15 cellular contexts compared by ENCODE assay signal in genomic region chr1:64043328-64043727, GRCh38.
DNase-seq lines count a peak whose midpoint lies in the region; ATAC-seq, FAIRE-seq and TF ChIP-seq lines count a peak whose summit lies in the region.
"Had no signal": no experiment of that assay in that cellular context is flagged by ENCODE, and none has a peak within 500 bp of the region (broad histone marks: within the 10 kb centered on the region; RNA-seq: fewer than 3 reads in every experiment).

No MANE protein-coding gene starts in this region.

- H3K27me3 ChIP-seq in HepG2 (ENCODE audit: control insufficient read depth in 1 of 2, insufficient read depth in 2 of 2, low read length in 2 of 2): no peaks in the 10 kb centered on the region
- H3K27me3 ChIP-seq in right lobe of liver: no peaks in the 10 kb centered on the region
- H3K27me3 ChIP-seq: SJSA1 had no signal

- H3K9ac ChIP-seq in HepG2 (ENCODE audit: insufficient read depth, low read depth, low read length): no peak overlapping the region

- FAIRE-seq in HepG2 (lab: Jason Lieb, UNC): no peak

- 15% methylated on average over 2 of the region's 2 CpGs for WGBS in HepG2 (ENCODE audit: low lambda C conversion rate)
- WGBS in right lobe of liver (ENCODE audit: insufficient coverage, low coverage, low lambda C conversion rate, missing lambda C conversion rate): 53% methylated on average over 2 of the region's 2 CpGs

- no peak for TF ChIP-seq CTCF in HepG2 (CRISPR knock-in tag; IDR thresholded peaks at IDR 0.05)
- TF ChIP-seq CTCF in right lobe of liver (IDR thresholded peaks at IDR 0.05): no peak
- no peak for TF ChIP-seq CTCF in fibroblast of pulmonary artery (IDR thresholded peaks at IDR 0.05; ENCODE audit: low read length, missing control alignments)
- no peak for TF ChIP-seq CTCF in RWPE1 (conservative IDR thresholded peaks at IDR 0.05; ENCODE audit: low read depth)

- no peaks in the 10 kb centered on the region for H4K20me1 ChIP-seq in HepG2 (ENCODE audit: insufficient read depth, low read length)

- H3K4me3 ChIP-seq in HepG2 (replicated peaks in 1 of 3; ENCODE audit: insufficient read depth in 1 of 3, low read depth in 2 of 3, low read length in 3 of 3): no peak overlapping the region
- no peak overlapping the region for H3K4me3 ChIP-seq in right lobe of liver
- H3K4me3 ChIP-seq in fibroblast of pulmonary artery (replicated peaks; ENCODE audit: low read depth, low read length): no peak overlapping the region
- H3K4me3 ChIP-seq: SJSA1, skin epidermis had no signal

- H2AFZ ChIP-seq in HepG2 (ENCODE audit: low read length): no peak overlapping the region

- ATAC-seq in HepG2: no peak
- ATAC-seq in right lobe of liver: no peak
- ATAC-seq in HG02852 (IDR thresholded peaks at IDR 0.05; ENCODE audit: unreplicated experiment): no peak
- no peak for ATAC-seq in GM21825 (IDR thresholded peaks at IDR 0.05; ENCODE audit: unreplicated experiment)
- ATAC-seq: activated CD8-positive, alpha-beta T cell treated with anti-CD3 and anti-CD28 coated beads, Interleukin-2, amount 10 ng/mL, durations not matched to agents 7 days and 5 days had no signal

- in situ Hi-C loops in HepG2 (cut with HindIII; ENCODE audit: extremely low pct_ligation_motif_present, low pct_unique_long_range_greater_than_20kb): no loop called here

- intact Hi-C loops in HepG2 (cut with micrococcal nuclease; ENCODE audit: unreplicated experiment): no loop called here
- intact Hi-C loops in right lobe of liver (cut with DNase I): no loop called here

- no TSS peak for BruUV-seq in HepG2 (replicated peaks; lab: Mats Ljungman, UMichigan)

- H3K4me2 ChIP-seq in HepG2 (ENCODE audit: low read depth, low read length): no peak overlapping the region

- H3K9me3 ChIP-seq in HepG2 (ENCODE audit: low read length) (no peaks in the 10 kb centered on the region), right lobe of liver (no peaks in the 10 kb centered on the region)
- H3K9me3 ChIP-seq: SJSA1 had no signal

- H3K27ac ChIP-seq in HepG2 (ENCODE audit: extremely low read length, insufficient read depth, low read length) (no peak overlapping the region), right lobe of liver (no peak overlapping the region), RWPE1 (no peak overlapping the region)
- H3K27ac ChIP-seq: SJSA1 had no signal

- no peak for TF ChIP-seq EP300 in HepG2 (IDR thresholded peaks at IDR 0.05; ENCODE audit: low read depth in 2 of 2, low read length in 2 of 2)
- TF ChIP-seq EP300 in HepG2 (CRISPR knock-in tag; IDR thresholded peaks at IDR 0.05; ENCODE audit: borderline replicate concordance): no peak

- DNase-seq in HepG2 (ENCODE audit: low spot score) (no peak), right lobe of liver (no peak), fibroblast of pulmonary artery (ENCODE audit: low read depth) (peak; percentile 46), renal cortical epithelial cell (ENCODE audit: low read depth) (peak; percentile 83), CD1c-positive myeloid dendritic cell (ENCODE audit: extremely low spot score) (no peak), RWPE1 (ENCODE audit: low spot score) (no peak)
- DNase-seq: activated CD8-positive, alpha-beta T cell treated with anti-CD3 and anti-CD28 coated beads, Interleukin-2, amount 10 ng/mL, durations not matched to agents 7 days and 5 days; activated gamma-delta T cell treated with Interleukin-2 at 50 U/mL for 16 hours; DMS 273 treated with DMSO at 0.1 percent for 48 hours; immature natural killer cell; naive B cell had no signal

- H3K36me3 ChIP-seq in HepG2 (replicated peaks in 1 of 2; ENCODE audit: control insufficient read depth in 1 of 2, insufficient read depth in 2 of 2, low read length in 2 of 2) (no peaks in the 10 kb centered on the region), right lobe of liver (no peaks in the 10 kb centered on the region)
- H3K36me3 ChIP-seq: SJSA1 had no signal

- CTCF ChIA-PET in HepG2 (lab: Yijun Ruan, JAX; ENCODE audit: low intra/inter-chr PET ratio, low total read pairs): no interaction called here
- CTCF ChIA-PET in RWPE1 (lab: Yijun Ruan, JAX): no interaction called here

- TF ChIP-seq RAD21 in HepG2 (CRISPR knock-in tag; IDR thresholded peaks at IDR 0.05): no peak

- no peaks in the 10 kb centered on the region for H3K79me2 ChIP-seq in HepG2 (ENCODE audit: insufficient read depth, low read length)

- TF ChIP-seq POLR2A in HepG2 (IDR thresholded peaks at IDR 0.05; ENCODE audit: insufficient read depth in 1 of 2, low read depth in 2 of 2, low read length in 2 of 2) (no peak), right lobe of liver (IDR thresholded peaks at IDR 0.05) (no peak)

- H3K4me1 ChIP-seq in HepG2 (ENCODE audit: insufficient read depth, low read length) (peaks cover 10% of the 10 kb centered on the region; the same call in 1 of the 2 replicates), right lobe of liver (no peaks in the 10 kb centered on the region)

- POLR2A ChIA-PET in HepG2 (lab: Yijun Ruan, JAX): no interaction called here
- POLR2A ChIA-PET in RWPE1 (lab: Yijun Ruan, JAX; ENCODE audit: low non-redundant PET): no interaction called here

TF ChIP-seq in HepG2, 621 proteins besides CTCF, POLR2A, EP300 and RAD21:
- TF ChIP-seq ETV6 (CRISPR knock-in tag; conservative IDR thresholded peaks at IDR 0.05): no peak
- TF ChIP-seq, protein P1, sequence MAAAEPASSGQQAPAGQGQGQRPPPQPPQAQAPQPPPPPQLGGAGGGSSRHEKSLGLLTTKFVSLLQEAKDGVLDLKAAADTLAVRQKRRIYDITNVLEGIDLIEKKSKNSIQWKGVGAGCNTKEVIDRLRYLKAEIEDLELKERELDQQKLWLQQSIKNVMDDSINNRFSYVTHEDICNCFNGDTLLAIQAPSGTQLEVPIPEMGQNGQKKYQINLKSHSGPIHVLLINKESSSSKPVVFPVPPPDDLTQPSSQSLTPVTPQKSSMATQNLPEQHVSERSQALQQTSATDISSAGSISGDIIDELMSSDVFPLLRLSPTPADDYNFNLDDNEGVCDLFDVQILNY (CRISPR knock-in tag; conservative IDR thresholded peaks at IDR 0.05): no peak
- TF ChIP-seq CREB1 (IDR thresholded peaks at IDR 0.05): peak; percentile 49
- TF ChIP-seq CREB1 (CRISPR knock-in tag; IDR thresholded peaks at IDR 0.05): no peak

Comparison
In these comparisons a context has a peak if more than half of its experiments do, and no peak if none do; other contexts are left out.
1. DNase-seq: peak in fibroblast of pulmonary artery (single experiment) and renal cortical epithelial cell (single experiment); none in HepG2 (single experiment), right lobe of liver (0 of 3), CD1c-positive myeloid dendritic cell (single experiment) and RWPE1 (single experiment).